Comparison of ENCODE assay signal across 28 cellular contexts in the genomic region with DNA sequence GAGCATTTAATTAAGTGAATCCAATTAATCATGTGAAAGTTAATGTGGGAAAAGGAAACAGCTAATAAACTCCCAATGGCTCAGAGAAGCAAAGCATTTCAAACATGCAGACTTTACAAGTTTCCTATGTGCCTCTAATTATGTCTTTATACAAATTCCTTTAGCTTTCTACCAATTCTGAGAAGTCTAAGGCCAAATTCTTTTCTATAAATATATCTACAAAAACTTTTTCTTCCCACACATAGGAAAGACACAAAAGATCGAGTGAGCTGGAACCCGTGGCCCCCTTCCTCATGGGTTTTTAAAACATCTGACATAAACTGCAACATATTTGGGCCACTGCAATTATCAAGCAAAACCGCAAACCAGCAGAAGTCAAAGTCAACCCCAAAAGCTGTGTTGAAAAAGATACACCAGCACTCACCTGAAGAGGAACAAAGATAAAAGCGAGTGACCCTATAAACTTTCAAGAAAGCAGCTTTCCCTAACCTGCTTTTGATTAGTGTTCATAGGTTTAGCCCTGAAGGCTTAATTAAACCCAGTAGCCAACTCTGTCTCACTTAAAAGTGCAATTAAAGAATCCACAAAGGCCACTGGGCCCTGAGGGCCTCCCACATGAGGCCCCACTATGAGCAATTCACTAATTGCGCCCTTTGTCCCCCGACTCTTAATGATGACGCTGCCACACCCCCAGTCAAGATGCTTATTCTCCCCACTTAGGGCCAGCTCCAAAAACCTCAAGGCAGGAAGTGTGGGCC. TPM values are rescaled to one million over a fixed set of nuclear protein-coding genes. Genes with fewer than 3 reads are reported as not detected.
A peak's percentile ranks its signal among the peaks of the same experiment; 100 is the strongest.
DNase-seq lines count a peak whose midpoint lies in the region; TF ChIP-seq lines count a peak whose summit lies in the region.
"Had no signal": no experiment of that assay in that cellular context is flagged by ENCODE, and none has a peak within 500 bp of the region (broad histone marks: within the 10 kb centered on the region; RNA-seq: fewer than 3 reads in every experiment).

No MANE protein-coding gene starts in this region.

- H3K36me3 ChIP-seq in Caco-2 (ENCODE audit: control insufficient read depth, insufficient read depth, low read length), result no peaks in the 10 kb centered on the region
- H3K36me3 ChIP-seq in thyroid gland, result no peaks in the 10 kb centered on the region
- H3K36me3 ChIP-seq: adrenal gland, Peyer's patch, suprapubic skin had no signal

- intact Hi-C loops in Caco-2 (cut with micrococcal nuclease; ENCODE audit: unreplicated experiment), result no loop called here
- intact Hi-C loops in thyroid gland (cut with DNase I), result no loop called here

- no peak for TF ChIP-seq POLR2A in thyroid gland (IDR thresholded peaks at IDR 0.05)

- no TSS peak for BruUV-seq in Caco-2 (replicated peaks; lab: Mats Ljungman, UMichigan)

- H3K27me3 Mint-ChIP-seq in Caco-2 (ENCODE audit: insufficient read depth, unreplicated experiment) (no peaks in the 10 kb centered on the region), HFFc6 (ENCODE audit: insufficient read depth) (peaks cover 2% of the 10 kb centered on the region; the same call in 1 of the 2 replicates), chondrocyte (ENCODE audit: low read depth) (no peaks in the 10 kb centered on the region), nephron (ENCODE audit: low read depth) (peaks cover 3% of the 10 kb centered on the region)
- H3K27me3 Mint-ChIP-seq: activated CD4-positive, alpha-beta T cell treated with anti-CD3 and anti-CD28 coated beads, Interleukin-2, amount 10 ng/mL, durations not matched to agents 24 days and 14 days had no signal

- H3K36me3 Mint-ChIP-seq in Caco-2 (ENCODE audit: insufficient read depth, unreplicated experiment) (peaks cover 34% of the 10 kb centered on the region), HFFc6 (ENCODE audit: low read depth) (peaks cover 20% of the 10 kb centered on the region), chondrocyte (ENCODE audit: low read depth) (peaks cover 10% of the 10 kb centered on the region), nephron (ENCODE audit: low read depth) (peaks cover 16% of the 10 kb centered on the region)
- H3K36me3 Mint-ChIP-seq: naive thymus-derived CD4-positive, alpha-beta T cell; stimulated activated naive B cell treated with anti-CD40 and anti-IgM and Interleukin-4, amounts not matched to agents 10 μg/mL and 1 μg/mL and 100 μg/mL, for 72 hours had no signal

- no peaks in the 10 kb centered on the region for H3K27me3 ChIP-seq in Caco-2 (replicated peaks; ENCODE audit: control insufficient read depth, insufficient read depth, low read length)
- no peaks in the 10 kb centered on the region for H3K27me3 ChIP-seq in thyroid gland
- H3K27me3 ChIP-seq: adrenal gland, foreskin keratinocyte, hepatocyte, Peyer's patch, SJSA1, suprapubic skin had no signal

- H3K9me3 Mint-ChIP-seq in Caco-2 (ENCODE audit: unreplicated experiment) (no peaks in the 10 kb centered on the region), HFFc6 (no peaks in the 10 kb centered on the region), chondrocyte (ENCODE audit: low read depth) (no peaks in the 10 kb centered on the region), nephron (no peaks in the 10 kb centered on the region)
- H3K9me3 Mint-ChIP-seq: activated CD4-positive, alpha-beta T cell treated with anti-CD3 and anti-CD28 coated beads, Interleukin-2, amount 10 ng/mL, durations not matched to agents 24 days and 14 days; activated T-cell treated with anti-CD3 and anti-CD28 coated beads, Interleukin-2, amount 50 U/mL, for 4 hours had no signal

- no peak overlapping the region for H3K27ac ChIP-seq in thyroid gland
- H3K27ac ChIP-seq: adrenal gland, foreskin keratinocyte, hepatocyte, Peyer's patch, SJSA1, suprapubic skin had no signal

- CTCF ChIA-PET in Caco-2 (lab: Charles Lee), result no interaction called here

- no peaks in the 10 kb centered on the region for H3K9me3 ChIP-seq in Caco-2
- no peaks in the 10 kb centered on the region for H3K9me3 ChIP-seq in thyroid gland
- H3K9me3 ChIP-seq: adrenal gland, Peyer's patch, SJSA1, suprapubic skin had no signal

- POLR2A ChIA-PET in Caco-2 (lab: Charles Lee), result no interaction called here

- no peak overlapping the region for H3K4me3 ChIP-seq in Caco-2 (ENCODE audit: low read depth, low read length)
- no peak overlapping the region for H3K4me3 ChIP-seq in thyroid gland (replicated peaks in 1 of 3)
- H3K4me3 ChIP-seq: adrenal gland, coronary artery, hepatocyte, Peyer's patch, SJSA1, suprapubic skin had no signal

- H3K4me1 Mint-ChIP-seq in Caco-2 (ENCODE audit: low read depth, unreplicated experiment) (peaks cover 17% of the 10 kb centered on the region), HFFc6 (ENCODE audit: low read depth) (peaks cover 66% of the 10 kb centered on the region), chondrocyte (ENCODE audit: low read depth) (peaks cover 73% of the 10 kb centered on the region), nephron (peaks cover 32% of the 10 kb centered on the region)
- H3K4me1 Mint-ChIP-seq: activated CD4-positive, alpha-beta T cell treated with anti-CD3 and anti-CD28 coated beads, Interleukin-2, amount 10 ng/mL, durations not matched to agents 24 days and 14 days; naive thymus-derived CD4-positive, alpha-beta T cell; stimulated activated naive B cell treated with anti-CD40 and anti-IgM and Interleukin-4, amounts not matched to agents 10 μg/mL and 1 μg/mL and 100 μg/mL, for 72 hours had no signal

- 83 to 87% methylated on average over 7 of the region's 7 CpGs for WGBS in thyroid gland, 2 donors

- H3K4me3 Mint-ChIP-seq in Caco-2 (ENCODE audit: unreplicated experiment) (no peak overlapping the region), HFFc6 (peak overlapping the region; percentile 70), chondrocyte (ENCODE audit: unreplicated experiment) (peak overlapping the region; percentile 41), nephron (peak overlapping the region in 1 of 3 experiments; percentile 36)
- H3K4me3 Mint-ChIP-seq: activated CD4-positive, alpha-beta T cell treated with anti-CD3 and anti-CD28 coated beads, Interleukin-2, amount 10 ng/mL, durations not matched to agents 24 days and 14 days; activated T-cell treated with anti-CD3 and anti-CD28 coated beads, Interleukin-2, amount 50 U/mL, for 4 hours; naive thymus-derived CD4-positive, alpha-beta T cell; stimulated activated naive B cell treated with anti-CD40 and anti-IgM and Interleukin-4, amounts not matched to agents 10 μg/mL and 1 μg/mL and 100 μg/mL, for 72 hours had no signal

- no peak for DNase-seq in Caco-2
- DNase-seq in HFFc6, result no peak
- DNase-seq in chondrocyte (ENCODE audit: low spot score), result no peak
- DNase-seq in thyroid gland, result no peak
- no peak for DNase-seq in GF-D8 (lab: John Stamatoyannopoulos, UW)
- DNase-seq in hepatic stellate cell (ENCODE audit: low spot score), result no peak
- no peak for DNase-seq in HT-29 (ENCODE audit: low spot score)
- DNase-seq: activated CD4-positive, alpha-beta T cell treated with anti-CD3 and anti-CD28 coated beads, Interleukin-2, amount 10 ng/mL, durations not matched to agents 24 days and 14 days; activated naive CD4-positive, alpha-beta T cell; activated T-cell treated with anti-CD3 and anti-CD28 coated beads, Interleukin-2, amount 50 U/mL, for 4 hours; adrenal gland; C1 segment of cervical spinal cord; COR-L47; effector memory CD4-positive, alpha-beta T cell; foreskin keratinocyte; left colon; naive thymus-derived CD4-positive, alpha-beta T cell; NCI-H1105; NCI-H187 treated with DMSO at 0.1 percent for 48 hours; NCI-H526; occipital lobe; Peyer's patch; stimulated activated naive B cell treated with anti-CD40 and anti-IgM and Interleukin-4, amounts not matched to agents 10 μg/mL and 1 μg/mL and 100 μg/mL, for 72 hours had no signal

- H3K27ac Mint-ChIP-seq in Caco-2 (ENCODE audit: unreplicated experiment), result peak overlapping the region; percentile 27
- H3K27ac Mint-ChIP-seq in HFFc6, result peak overlapping the region; percentile 84
- peak overlapping the region; percentile 95 for H3K27ac Mint-ChIP-seq in chondrocyte (ENCODE audit: unreplicated experiment)
- H3K27ac Mint-ChIP-seq in nephron, result peak overlapping the region; percentile 28 to 67 (median 63)
- H3K27ac Mint-ChIP-seq: activated CD4-positive, alpha-beta T cell treated with anti-CD3 and anti-CD28 coated beads, Interleukin-2, amount 10 ng/mL, durations not matched to agents 24 days and 14 days; naive thymus-derived CD4-positive, alpha-beta T cell; stimulated activated naive B cell treated with anti-CD40 and anti-IgM and Interleukin-4, amounts not matched to agents 10 μg/mL and 1 μg/mL and 100 μg/mL, for 72 hours had no signal

- H3K4me1 ChIP-seq in Caco-2 (no peaks in the 10 kb centered on the region), thyroid gland (no peaks in the 10 kb centered on the region)
- H3K4me1 ChIP-seq: adrenal gland, Peyer's patch had no signal

- TF ChIP-seq CTCF in Caco-2 (IDR thresholded peaks at IDR 0.05; ENCODE audit: insufficient read depth in 1 of 2, low read depth in 1 of 2, low read length in 1 of 2, severe bottlenecking in 1 of 2, unreplicated experiment in 1 of 2), result no peak
- TF ChIP-seq CTCF in HFFc6 (IDR thresholded peaks at IDR 0.05), result no peak
- no peak for TF ChIP-seq CTCF in chondrocyte (IDR thresholded peaks at IDR 0.05)
- TF ChIP-seq CTCF in nephron (IDR thresholded peaks at IDR 0.05; ENCODE audit: unreplicated experiment in 3 of 3), result no peak
- no peak for TF ChIP-seq CTCF in thyroid gland (IDR thresholded peaks at IDR 0.05)

RNA-seq across cellular contexts. Expression of a gene that starts 12.1 kb away (rescaled TPM):
- total RNA-seq in Caco-2 (2022) (27.4 and 34.3 TPM in 2 replicates), chondrocyte (81.2 to 249 TPM (median 239 TPM) in 3 replicates), thyroid gland (1 to 10 TPM; 1.8 to 8.4 (median 3.8) TPM)
- 10 to 100 TPM; 54.2 to 69.7 (median 59.9) TPM for total RNA-seq in HFFc6 (2021; fragmentation: NEBNext Ultra II Directional; extraction: Animal tissue kit (Norgen Biotek cat#: 25700))
- not detected in 2 replicates for total RNA-seq in HT-29 (2014; rRNA removed; shearing (Covaris generic))
- total RNA-seq: activated CD4-positive, alpha-beta T cell treated with anti-CD3 and anti-CD28 coated beads, Interleukin-2, amount 10 ng/mL, durations not matched to agents 24 days and 14 days had no signal

Comparison
In these comparisons a context has a peak if more than half of its experiments do, and no peak if none do; other contexts are left out.
1. H3K27ac Mint-ChIP-seq: peak in every context shown above with its lines; median percentile 95 in chondrocyte; 84 in HFFc6; 63 in nephron; 27 in Caco-2.